ENCODE assay signal across 1 cellular context in the genomic region with DNA sequence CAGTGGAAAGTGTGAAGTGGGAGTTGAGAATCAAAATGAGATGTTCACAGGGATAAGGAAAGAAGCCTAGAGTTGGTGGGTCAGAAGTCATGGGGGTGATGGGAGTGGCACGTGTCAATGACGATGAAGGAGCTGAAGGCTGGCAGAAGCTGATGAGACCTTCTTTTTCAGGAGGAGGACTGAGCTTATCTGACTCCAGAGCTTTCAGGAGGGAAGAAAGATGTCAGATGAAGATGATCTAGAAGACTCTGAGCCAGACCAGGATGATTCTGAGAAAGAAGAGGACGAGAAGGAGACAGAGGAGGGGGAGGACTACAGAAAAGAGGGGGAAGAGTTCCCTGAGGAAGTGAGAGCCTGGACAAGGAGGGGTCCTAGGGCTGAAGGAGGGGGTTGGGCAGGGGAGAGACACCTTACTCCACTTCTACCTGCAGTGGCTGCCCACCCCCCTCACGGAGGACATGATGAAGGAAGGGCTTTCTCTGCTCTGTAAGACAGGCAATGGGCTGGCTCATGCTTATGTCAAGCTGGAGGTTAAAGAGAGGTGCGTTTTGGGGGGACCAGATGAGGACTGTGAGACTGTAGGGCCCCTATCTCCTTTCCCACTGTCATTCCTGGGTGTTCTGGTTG.
TF ChIP-seq lines count a peak whose summit lies in the region.

No MANE protein-coding gene starts in this region.

TF ChIP-seq in HCT116, 20 proteins besides CTCF, POLR2A, EP300 and RAD21:
- TF ChIP-seq SIN3A (IDR thresholded peaks at IDR 0.05; ENCODE audit: low read depth) (no peak), SP1 (IDR thresholded peaks at IDR 0.05; ENCODE audit: low read depth) (no peak), SRF (IDR thresholded peaks at IDR 0.05; ENCODE audit: low read depth) (no peak)
TF ChIP-seq in HCT116: peak in this region for 0.
